Comparison of ENCODE assay signal across 14 cellular contexts in genomic region chr21:46369520-46370235, GRCh38. TPM values are rescaled to one million over a fixed set of nuclear protein-coding genes. Genes with fewer than 3 reads are reported as not detected.
A peak's percentile ranks its signal among the peaks of the same experiment; 100 is the strongest.
DNase-seq lines count a peak whose midpoint lies in the region; ATAC-seq, FAIRE-seq and TF ChIP-seq lines count a peak whose summit lies in the region.
"Had no signal": no experiment of that assay in that cellular context is flagged by ENCODE, and none has a peak within 500 bp of the region (broad histone marks: within the 10 kb centered on the region; RNA-seq: fewer than 3 reads in every experiment).

No MANE protein-coding gene starts in this region.

- H3K36me3 ChIP-seq in upper lobe of right lung: peaks cover 24% of the 10 kb centered on the region
- peaks cover 0 to 8% of the 10 kb centered on the region in 2 donors for H3K36me3 ChIP-seq in small intestine (ENCODE audit: control insufficient read depth in 2 of 2, insufficient read depth in 2 of 2, low read length in 2 of 2)
- H3K36me3 ChIP-seq: ovary had no signal

- no peak overlapping the region for H3K4me3 ChIP-seq in upper lobe of right lung
- H3K4me3 ChIP-seq in small intestine (ENCODE audit: low read depth in 1 of 2, low read length in 2 of 2): no peak overlapping the region
- H3K4me3 ChIP-seq: hepatocyte, ovary had no signal

- H3K27ac ChIP-seq in upper lobe of right lung (no peak overlapping the region), small intestine (ENCODE audit: low read depth in 1 of 2, low read length in 1 of 2) (no peak overlapping the region)
- H3K27ac ChIP-seq: hepatocyte, ovary, WERI-Rb-1 had no signal

- FAIRE-seq in small intestine (lab: Jason Lieb, UNC): no peak
- FAIRE-seq: bronchial epithelial cell had no signal

- H3K4me1 ChIP-seq in upper lobe of right lung: peaks cover 7% of the 10 kb centered on the region
- H3K4me1 ChIP-seq in small intestine (ENCODE audit: control insufficient read depth in 2 of 2, insufficient read depth in 1 of 2, low read depth in 1 of 2, low read length in 1 of 2): no peaks in the 10 kb centered on the region

- H3K27ac Mint-ChIP-seq in activated naive CD8-positive, alpha-beta T cell: peak overlapping the region; percentile 95
- H3K27ac Mint-ChIP-seq in activated naive CD8-positive, alpha-beta T cell treated with anti-CD3 and anti-CD28 coated beads, Interleukin-2, amount 50 U/mL, for 24 hours: no peak overlapping the region
- H3K27ac Mint-ChIP-seq in central memory CD8-positive, alpha-beta T cell (ENCODE audit: low read depth): no peak overlapping the region

- H3K9me3 ChIP-seq in upper lobe of right lung (no peaks in the 10 kb centered on the region), small intestine (ENCODE audit: control insufficient read depth, low read depth) (no peaks in the 10 kb centered on the region)
- H3K9me3 ChIP-seq: ovary had no signal

- 85 to 90% (median 87%) methylated on average over 20 of the region's 20 CpGs for WGBS in small intestine, 3 donors

- H3K27me3 Mint-ChIP-seq in activated naive CD8-positive, alpha-beta T cell: no peaks in the 10 kb centered on the region
- no peaks in the 10 kb centered on the region for H3K27me3 Mint-ChIP-seq in activated naive CD8-positive, alpha-beta T cell treated with anti-CD3 and anti-CD28 coated beads, Interleukin-2, amount 50 U/mL, for 24 hours
- H3K27me3 Mint-ChIP-seq in central memory CD8-positive, alpha-beta T cell: no peaks in the 10 kb centered on the region

- H3K4me3 Mint-ChIP-seq in activated naive CD8-positive, alpha-beta T cell: no peak overlapping the region
- no peak overlapping the region for H3K4me3 Mint-ChIP-seq in activated naive CD8-positive, alpha-beta T cell treated with anti-CD3 and anti-CD28 coated beads, Interleukin-2, amount 50 U/mL, for 24 hours
- H3K4me3 Mint-ChIP-seq in central memory CD8-positive, alpha-beta T cell: peak overlapping the region; percentile 66

- H3K27me3 ChIP-seq in upper lobe of right lung (no peaks in the 10 kb centered on the region), small intestine (ENCODE audit: control insufficient read depth in 2 of 2, insufficient read depth in 2 of 2, low read length in 2 of 2) (no peaks in the 10 kb centered on the region)
- H3K27me3 ChIP-seq: hepatocyte, ovary had no signal

- no peak for ATAC-seq in activated naive CD8-positive, alpha-beta T cell treated with anti-CD3 and anti-CD28 coated beads, Interleukin-2, amount 50 U/mL, for 24 hours
- ATAC-seq in central memory CD8-positive, alpha-beta T cell (replicated peaks; ENCODE audit: extremely low read depth, poor library complexity, severe bottlenecking): no peak
- ATAC-seq in upper lobe of right lung: peak; percentile 16
- no peak for ATAC-seq in HG03135 (IDR thresholded peaks at IDR 0.05; ENCODE audit: unreplicated experiment)
- ATAC-seq in left lobe of liver: no peak

- H3K36me3 Mint-ChIP-seq in activated naive CD8-positive, alpha-beta T cell: peaks cover 6% of the 10 kb centered on the region
- peaks cover 18% of the 10 kb centered on the region for H3K36me3 Mint-ChIP-seq in activated naive CD8-positive, alpha-beta T cell treated with anti-CD3 and anti-CD28 coated beads, Interleukin-2, amount 50 U/mL, for 24 hours (ENCODE audit: low read depth)
- peaks cover 13% of the 10 kb centered on the region for H3K36me3 Mint-ChIP-seq in central memory CD8-positive, alpha-beta T cell (ENCODE audit: insufficient read depth)

- intact Hi-C loops in upper lobe of right lung (cut with DNase I): no loop called here

- no peak for DNase-seq in activated naive CD8-positive, alpha-beta T cell treated with anti-CD3 and anti-CD28 coated beads, Interleukin-2, amount 50 U/mL, for 24 hours
- DNase-seq in MV-4-11 (lab: John Stamatoyannopoulos, UW): peak; percentile 84
- no peak for DNase-seq in central memory CD8-positive, alpha-beta T cell (ENCODE audit: low spot score in 2 of 2)
- no peak for DNase-seq in upper lobe of right lung
- no peak for DNase-seq in left lobe of liver (ENCODE audit: low spot score)
- DNase-seq in small intestine: no peak
- DNase-seq: NCI-H226; ovary; stimulated activated CD4-positive, alpha-beta T cell treated with anti-CD3 and anti-CD28 coated beads, Interleukin-15, amount 100 ng/mL, for 24 hours; WERI-Rb-1 had no signal

- peaks cover 24% of the 10 kb centered on the region for H3K4me1 Mint-ChIP-seq in activated naive CD8-positive, alpha-beta T cell (ENCODE audit: low read depth)
- H3K4me1 Mint-ChIP-seq in activated naive CD8-positive, alpha-beta T cell treated with anti-CD3 and anti-CD28 coated beads, Interleukin-2, amount 50 U/mL, for 24 hours: peaks cover 28% of the 10 kb centered on the region
- peaks cover 21% of the 10 kb centered on the region for H3K4me1 Mint-ChIP-seq in central memory CD8-positive, alpha-beta T cell

- H3K9me3 Mint-ChIP-seq in activated naive CD8-positive, alpha-beta T cell (ENCODE audit: low read depth): no peaks in the 10 kb centered on the region
- H3K9me3 Mint-ChIP-seq in activated naive CD8-positive, alpha-beta T cell treated with anti-CD3 and anti-CD28 coated beads, Interleukin-2, amount 50 U/mL, for 24 hours: no peaks in the 10 kb centered on the region
- H3K9me3 Mint-ChIP-seq in central memory CD8-positive, alpha-beta T cell: no peaks in the 10 kb centered on the region

- TF ChIP-seq CTCF in upper lobe of right lung (IDR thresholded peaks at IDR 0.05): no peak

RNA-seq across cellular contexts. Expression of gene PCNT, which starts 45.7 kb away (rescaled TPM):
- total RNA-seq in upper lobe of right lung (29.3 TPM), left lobe of liver (13.2 TPM)
- polyA plus RNA-seq in small intestine: 10 to 100 TPM in 2 of 3 donors, 1 to 10 TPM in 1; 9.2 to 15.4 (median 10.5) TPM

RNA-seq across cellular contexts. Expression of gene C21orf58, which starts 46.0 kb away (rescaled TPM):
- total RNA-seq in upper lobe of right lung: 2.3 TPM
- 2.1 TPM for total RNA-seq in left lobe of liver
- 1 to 10 TPM in 2 of 3 donors, under 1 TPM in 1; 0.54 to 5.2 (median 1.3) TPM for polyA plus RNA-seq in small intestine
